ENCODE assay signal across 25 cellular contexts in the genomic region with DNA sequence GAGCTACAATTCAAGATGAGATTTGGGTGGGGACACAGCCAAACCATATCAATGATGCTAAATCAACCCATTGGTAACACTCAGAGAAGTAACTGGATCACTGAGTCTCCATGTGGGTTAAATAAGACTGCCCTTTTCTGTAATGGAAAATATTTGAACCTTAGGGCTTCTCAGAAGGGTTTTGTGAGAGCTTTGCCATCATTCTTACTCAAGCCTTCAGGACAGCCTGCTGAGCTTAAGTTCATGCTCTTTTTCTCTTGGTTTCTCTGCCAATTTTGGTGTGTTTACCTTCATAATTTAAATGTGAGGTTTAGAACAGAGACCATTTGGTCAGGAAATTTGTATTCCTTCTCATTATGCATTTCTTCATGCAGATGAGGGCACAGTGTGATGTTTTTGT.
"Had no signal": no experiment of that assay in that cellular context is flagged by ENCODE, and none has a peak within 500 bp of the region (broad histone marks: within the 10 kb centered on the region; RNA-seq: fewer than 3 reads in every experiment).

No MANE protein-coding gene starts in this region.

- H3K9me3 ChIP-seq: ascending aorta, body of pancreas, heart right ventricle had no signal

- H3K27me3 ChIP-seq: ascending aorta, body of pancreas, heart right ventricle, hepatocyte had no signal

- H3K4me1 ChIP-seq: ascending aorta, body of pancreas had no signal

- H3K4me3 ChIP-seq: ascending aorta, body of pancreas, heart right ventricle, hepatocyte had no signal

- ATAC-seq: activated CD4-positive, alpha-beta T cell treated with anti-CD3 and anti-CD28 coated beads for 36 hours; activated CD8-positive, alpha-beta memory T cell treated with anti-CD3 and anti-CD28 coated beads, Interleukin-2, amount 10 ng/mL, durations not matched to agents 7 days and 5 days; activated CD8-positive, alpha-beta T cell treated with anti-CD3 and anti-CD28 coated beads, Interleukin-2, amount 10 ng/mL, durations not matched to agents 7 days and 5 days; activated naive CD8-positive, alpha-beta T cell treated with anti-CD3 and anti-CD28 coated beads, Interleukin-2, amount 50 U/mL, for 24 hours; body of pancreas; esophagus mucosa; heart right ventricle had no signal

- H3K36me3 ChIP-seq: ascending aorta had no signal

- H3K27ac ChIP-seq: ascending aorta, body of pancreas, heart right ventricle, hepatocyte had no signal

- DNase-seq: activated CD4-positive, alpha-beta memory T cell treated with anti-CD3 and anti-CD28 coated beads for 36 hours; activated CD4-positive, alpha-beta T cell treated with anti-CD3 and anti-CD28 coated beads for 36 hours; activated CD4-positive, alpha-beta T cell treated with anti-CD3 and anti-CD28 coated beads, Interleukin-2, amount 10 ng/mL, durations not matched to agents 24 days and 14 days; activated CD4-positive, CD25-positive, alpha-beta regulatory T cell; activated CD4-positive, CD25-positive, alpha-beta regulatory T cell treated with anti-CD3 and anti-CD28 coated beads, Interleukin-2, amount 50 U/mL, for 72 hours; activated CD8-positive, alpha-beta memory T cell treated with anti-CD3 and anti-CD28 coated beads, Interleukin-2, amount 10 ng/mL, durations not matched to agents 7 days and 5 days; activated CD8-positive, alpha-beta memory T cell treated with anti-CD3 and anti-CD28 coated beads, Interleukin-2, amount 50 U/mL, for 4 hours; activated CD8-positive, alpha-beta T cell treated with anti-CD3 and anti-CD28 coated beads, Interleukin-2, amount 10 ng/mL, durations not matched to agents 7 days and 5 days; activated effector memory CD4-positive, alpha-beta T cell treated with anti-CD3 and anti-CD28 coated beads, Interleukin-2, amount 50 U/mL, for 16 hours; activated naive CD4-positive, alpha-beta T cell treated with anti-CD3 and anti-CD28 coated beads for 36 hours; activated naive CD8-positive, alpha-beta T cell treated with anti-CD3 and anti-CD28 coated beads for 36 hours; activated naive CD8-positive, alpha-beta T cell treated with anti-CD3 and anti-CD28 coated beads, Interleukin-2, amount 50 U/mL, for 24 hours; activated T-cell treated with anti-CD3 and anti-CD28 coated beads, Interleukin-2, amount 50 U/mL, for 1 hour; activated T-cell treated with anti-CD3 and anti-CD28 coated beads, Interleukin-2, amount 50 U/mL, for 48 hours; body of pancreas; caudate nucleus; cortex of kidney; effector memory CD4-positive, alpha-beta T cell; endodermal cell; foreskin fibroblast; heart right ventricle; T-helper 2 cell had no signal
